In genomic region chr11:63611395-63611747, GRCh38 we compare ENCODE assay signal across 16 cellular contexts. TPM values are rescaled to one million over a fixed set of nuclear protein-coding genes. Genes with fewer than 3 reads are reported as not detected.
DNase-seq lines count a peak whose midpoint lies in the region; ATAC-seq and TF ChIP-seq lines count a peak whose summit lies in the region.
"Had no signal": no experiment of that assay in that cellular context is flagged by ENCODE, and none has a peak within 500 bp of the region (broad histone marks: within the 10 kb centered on the region; RNA-seq: fewer than 3 reads in every experiment).

No MANE protein-coding gene starts in this region.

- ATAC-seq in thoracic aorta (ENCODE audit: insufficient number of reproducible peaks, low FRiP score, low read depth): no peak
- ATAC-seq in activated T-cell treated with anti-CD3 and anti-CD28 coated beads, Interleukin-2, amount 50 U/mL, for 72 hours (replicated peaks in 1 of 2): no peak
- ATAC-seq: HCT116; naive thymus-derived CD8-positive, alpha-beta T cell had no signal

- H3K4me3 Mint-ChIP-seq in CD14-positive monocyte: peak overlapping the region in 1 of 2 donors; percentile 83
- no peak overlapping the region for H3K4me3 Mint-ChIP-seq in activated T-cell treated with anti-CD3 and anti-CD28 coated beads, Interleukin-2, amount 50 U/mL, for 72 hours
- H3K4me3 Mint-ChIP-seq: T-helper 1 cell treated with Interleukin-12 subunit alpha and Interleukin-12 subunit beta and Interleukin-4 antibody, amounts not matched to agents 30 μg/mL and 1 μg/mL, for 36 hours had no signal

- no peak overlapping the region for H2BK5ac ChIP-seq in mesenchymal stem cell (ENCODE audit: low read depth, low read length, poor library complexity, severe bottlenecking)

- H2BK12ac ChIP-seq in mesenchymal stem cell (ENCODE audit: low read length in 2 of 2): no peak overlapping the region

- no peak overlapping the region for H4K91ac ChIP-seq in mesenchymal stem cell (ENCODE audit: low read length)

- no peak overlapping the region for H2AK5ac ChIP-seq in mesenchymal stem cell (ENCODE audit: low read length, severe bottlenecking)

- H3K9me3 Mint-ChIP-seq in CD14-positive monocyte: peaks cover 0 to 11% (median 0%) of the 10 kb centered on the region in 7 donors
- no peaks in the 10 kb centered on the region for H3K9me3 Mint-ChIP-seq in activated T-cell treated with anti-CD3 and anti-CD28 coated beads, Interleukin-2, amount 50 U/mL, for 72 hours
- H3K9me3 Mint-ChIP-seq: naive thymus-derived CD8-positive, alpha-beta T cell; T-helper 1 cell treated with Interleukin-12 subunit alpha and Interleukin-12 subunit beta and Interleukin-4 antibody, amounts not matched to agents 30 μg/mL and 1 μg/mL, for 36 hours had no signal

- H3K36me3 ChIP-seq in SJSA1 (no peaks in the 10 kb centered on the region), mesenchymal stem cell (ENCODE audit: control insufficient read depth in 1 of 2, insufficient read depth in 2 of 2, low read depth in 1 of 2, low read length in 2 of 2) (peaks cover 0 to 7% of the 10 kb centered on the region in 2 experiments), thoracic aorta (no peaks in the 10 kb centered on the region)

- H3K9me3 ChIP-seq in SJSA1 (replicated peaks) (no peaks in the 10 kb centered on the region), mesenchymal stem cell (ENCODE audit: control insufficient read depth, low read length) (no peaks in the 10 kb centered on the region), thoracic aorta (no peaks in the 10 kb centered on the region)

- H3K4me2 ChIP-seq in mesenchymal stem cell (ENCODE audit: low read length, poor library complexity, severe bottlenecking): no peak overlapping the region

- peaks cover 8% of the 10 kb centered on the region for H3K79me1 ChIP-seq in mesenchymal stem cell (replicated peaks; ENCODE audit: low read length, poor library complexity, severe bottlenecking)

- peaks cover 43% of the 10 kb centered on the region for H3K4me1 Mint-ChIP-seq in CD14-positive monocyte
- H3K4me1 Mint-ChIP-seq in activated T-cell treated with anti-CD3 and anti-CD28 coated beads, Interleukin-2, amount 50 U/mL, for 72 hours (ENCODE audit: low read depth): peaks cover 12% of the 10 kb centered on the region

- DNase-seq in SJSA1 (ENCODE audit: low read depth in 1 of 2, low spot score in 2 of 2) (no peak), mesenchymal stem cell (no peak), thoracic aorta (ENCODE audit: low spot score) (no peak), NCI-H1694 (lab: John Stamatoyannopoulos, UW) (no peak), CD14-positive monocyte (ENCODE audit: low spot score) (no peak)
- no peak for DNase-seq in activated T-cell treated with anti-CD3 and anti-CD28 coated beads, Interleukin-2, amount 50 U/mL, for 72 hours
- DNase-seq: activated CD4-positive, CD25-positive, alpha-beta regulatory T cell; activated CD8-positive, alpha-beta memory T cell treated with anti-CD3 and anti-CD28 coated beads for 24 hours; naive thymus-derived CD8-positive, alpha-beta T cell; NCI-H1436 treated with DMSO at 0.1 percent for 48 hours; NK-92 treated with Interleukin-12 subunit alpha and Interleukin-12 subunit beta, amount 100 ng/mL, for 24 hours had no signal

- no peak overlapping the region for H3K18ac ChIP-seq in mesenchymal stem cell (ENCODE audit: low read depth in 1 of 2, low read length in 2 of 2)

- no peak overlapping the region for H2AFZ ChIP-seq in mesenchymal stem cell (ENCODE audit: low read depth, low read length)

- peaks cover 20 to 27% (median 27%) of the 10 kb centered on the region in 3 donors for H3K27me3 Mint-ChIP-seq in CD14-positive monocyte (ENCODE audit: low read depth in 3 of 3)
- H3K27me3 Mint-ChIP-seq in activated T-cell treated with anti-CD3 and anti-CD28 coated beads, Interleukin-2, amount 50 U/mL, for 72 hours (ENCODE audit: low read depth): no peaks in the 10 kb centered on the region

- H3K4me1 ChIP-seq in SJSA1 (replicated peaks): peaks cover 64% of the 10 kb centered on the region
- peaks cover 28% of the 10 kb centered on the region for H3K4me1 ChIP-seq in mesenchymal stem cell (ENCODE audit: control insufficient read depth, insufficient read depth, low read depth, low read length)
- peaks cover 21 to 50% of the 10 kb centered on the region in 2 donors for H3K4me1 ChIP-seq in thoracic aorta (ENCODE audit: control insufficient read depth in 1 of 2, low read depth in 2 of 2)

- TF ChIP-seq CTCF in thoracic aorta (IDR thresholded peaks at IDR 0.05): no peak
- no peak for TF ChIP-seq CTCF in CD14-positive monocyte (IDR thresholded peaks at IDR 0.05)

- no peak overlapping the region for H4K8ac ChIP-seq in mesenchymal stem cell (ENCODE audit: low read length)

- WGBS in mesenchymal stem cell: 41% methylated on average over 1 of the region's 1 CpG

- H3K14ac ChIP-seq in mesenchymal stem cell (ENCODE audit: low read length in 2 of 2): no peak overlapping the region

- no peak overlapping the region for H3K27ac Mint-ChIP-seq in CD14-positive monocyte
- no peak overlapping the region for H3K27ac Mint-ChIP-seq in activated T-cell treated with anti-CD3 and anti-CD28 coated beads, Interleukin-2, amount 50 U/mL, for 72 hours
- H3K27ac Mint-ChIP-seq: T-helper 1 cell treated with Interleukin-12 subunit alpha and Interleukin-12 subunit beta and Interleukin-4 antibody, amounts not matched to agents 30 μg/mL and 1 μg/mL, for 36 hours had no signal

- H3K4me3 ChIP-seq in SJSA1 (no peak overlapping the region), mesenchymal stem cell (ENCODE audit: insufficient read depth in 1 of 2, low read depth in 1 of 2, low read length in 2 of 2) (no peak overlapping the region), thoracic aorta (peak overlapping the region; percentile 37)
- H3K4me3 ChIP-seq: lung had no signal

- peak overlapping the region; percentile 40 for H3K9ac ChIP-seq in mesenchymal stem cell (ENCODE audit: low read length)

- H3K4ac ChIP-seq in mesenchymal stem cell (ENCODE audit: low read depth in 1 of 2, low read length in 2 of 2): no peak overlapping the region

- H3K36me3 Mint-ChIP-seq in CD14-positive monocyte: peaks cover 8 to 10% of the 10 kb centered on the region in 2 donors
- no peaks in the 10 kb centered on the region for H3K36me3 Mint-ChIP-seq in activated T-cell treated with anti-CD3 and anti-CD28 coated beads, Interleukin-2, amount 50 U/mL, for 72 hours (ENCODE audit: insufficient read depth in 2 of 2)
- H3K36me3 Mint-ChIP-seq: naive thymus-derived CD8-positive, alpha-beta T cell had no signal

- H3K23ac ChIP-seq in mesenchymal stem cell (ENCODE audit: low read length in 2 of 2): no peak overlapping the region

- H3K27me3 ChIP-seq in SJSA1 (replicated peaks) (no peaks in the 10 kb centered on the region), mesenchymal stem cell (ENCODE audit: control insufficient read depth in 1 of 2, insufficient read depth in 1 of 2, low read length in 2 of 2) (no peaks in the 10 kb centered on the region), thoracic aorta (replicated peaks; ENCODE audit: insufficient read depth) (no peaks in the 10 kb centered on the region)

- intact Hi-C loops in CD14-positive monocyte (cut with micrococcal nuclease): no loop called here

- peak overlapping the region; percentile 90 for H3K27ac ChIP-seq in SJSA1
- H3K27ac ChIP-seq in cingulate gyrus (ENCODE audit: low read depth, low read length): peak overlapping the region; percentile 88
- H3K27ac ChIP-seq in mesenchymal stem cell (ENCODE audit: low read length, poor library complexity, severe bottlenecking): peak overlapping the region; percentile 89
- H3K27ac ChIP-seq in thoracic aorta: peak overlapping the region in 1 of 2 donors; percentile 47

- H2BK15ac ChIP-seq in mesenchymal stem cell (ENCODE audit: low read depth, poor library complexity, severe bottlenecking): no peak overlapping the region

- no peak overlapping the region for H2BK120ac ChIP-seq in mesenchymal stem cell (ENCODE audit: low read depth, low read length)

RNA-seq across cellular contexts. Expression of gene PLAAT3, which starts 2.9 kb away (rescaled TPM):
- total RNA-seq in SJSA1 (2014; rRNA removed; shearing (Covaris generic)): 55.8 and 63.8 TPM in 2 replicates
- polyA plus RNA-seq in mesenchymal stem cell (2013, experiment 1 of 2): 4.6 TPM
- polyA plus RNA-seq in mesenchymal stem cell (2013, experiment 2 of 2): 4.8 TPM
- total RNA-seq in thoracic aorta: 10 to 100 TPM; 29.5 to 48.7 TPM
- 10 to 100 TPM; 34.2 to 67.3 TPM for polyA plus RNA-seq in CD14-positive monocyte
- total RNA-seq in activated T-cell treated with anti-CD3 and anti-CD28 coated beads, Interleukin-2, amount 50 U/mL, for 72 hours: 10 to 100 TPM in 1 of 2 donors, 1 to 10 TPM in 1; 6.3 to 11.5 TPM

RNA-seq across cellular contexts. Expression of gene PLAAT2, which starts 48.2 kb away (rescaled TPM):
- 0.39 TPM in 1 of 2 replicates, not detected in the other for total RNA-seq in SJSA1 (2014; rRNA removed; shearing (Covaris generic))
- polyA plus RNA-seq in mesenchymal stem cell (2013, experiment 1 of 2): not detected
- not detected for polyA plus RNA-seq in mesenchymal stem cell (2013, experiment 2 of 2)
- not detected for total RNA-seq in thoracic aorta
- polyA plus RNA-seq in CD14-positive monocyte: not detected
- under 1 TPM in 1 of 2 donors, not detected in 1; 0.35 TPM for total RNA-seq in activated T-cell treated with anti-CD3 and anti-CD28 coated beads, Interleukin-2, amount 50 U/mL, for 72 hours
- total RNA-seq: naive thymus-derived CD8-positive, alpha-beta T cell had no signal
- polyA plus RNA-seq: BJ had no signal

RNA-seq across cellular contexts. Expression of gene ATL3, which starts 59.8 kb away (rescaled TPM):
- 105 and 183 TPM in 2 replicates for total RNA-seq in SJSA1 (2014; rRNA removed; shearing (Covaris generic))
- 26.4 TPM for polyA plus RNA-seq in mesenchymal stem cell (2013, experiment 1 of 2)
- polyA plus RNA-seq in mesenchymal stem cell (2013, experiment 2 of 2): 27.0 TPM
- total RNA-seq in thoracic aorta: 100 to 1,000 TPM; 188 to 192 TPM
- 10 to 100 TPM; 22.7 to 25.5 TPM for polyA plus RNA-seq in CD14-positive monocyte
- 10 to 100 TPM; 42.6 to 47.0 TPM for total RNA-seq in activated T-cell treated with anti-CD3 and anti-CD28 coated beads, Interleukin-2, amount 50 U/mL, for 72 hours
